In the genomic region with DNA sequence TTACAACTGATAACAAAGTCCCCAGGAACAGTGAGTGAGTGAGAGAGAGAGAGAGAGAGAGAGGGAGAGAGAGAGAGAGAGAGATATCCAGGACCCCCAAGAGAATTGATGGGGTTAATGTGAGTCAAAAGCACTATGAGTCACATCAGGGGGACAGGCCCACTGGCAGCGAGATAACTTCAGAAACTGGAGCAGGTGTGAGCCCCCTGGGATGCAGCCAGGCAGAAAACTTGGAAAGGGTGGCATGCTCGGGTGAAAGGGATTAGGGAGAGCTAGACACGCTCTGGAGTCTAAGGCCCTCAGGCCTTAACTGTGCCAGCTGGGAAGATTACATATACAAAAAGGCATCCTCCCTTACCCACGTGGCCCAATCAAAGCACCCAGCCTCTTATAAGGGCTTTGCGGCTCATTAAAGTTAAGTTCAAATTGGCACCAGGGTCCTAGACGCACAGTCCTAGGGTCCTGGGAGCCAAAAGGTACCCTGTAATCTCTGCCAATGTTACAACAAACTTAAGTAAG, we compare ENCODE assay signal across 8 cellular contexts. TPM values are rescaled to one million over a fixed set of nuclear protein-coding genes. Genes with fewer than 3 reads are reported as not detected.
DNase-seq lines count a peak whose midpoint lies in the region; ATAC-seq and TF ChIP-seq lines count a peak whose summit lies in the region.

No MANE protein-coding gene starts in this region.

- peak overlapping the region; percentile 16 for H3K9ac ChIP-seq in rectal smooth muscle tissue (ENCODE audit: low read length)

- intact Hi-C loops in left ventricle myocardium superior (cut with micrococcal nuclease) = no loop called here

- DNase-seq in AG09309 (ENCODE audit: low read depth) (peak; percentile 55), NCI-H526 (lab: John Stamatoyannopoulos, UW) (peak; percentile 40 to 60), amniotic epithelial cell (ENCODE audit: low read depth) (peak; percentile 75), left ventricle myocardium superior (no peak)
- no peak for DNase-seq in stimulated activated CD4-positive, alpha-beta T cell treated with anti-CD3 and anti-CD28 coated beads, Interleukin-12 subunit alpha, Interleukin-12 subunit beta, amount 100 ng/mL, for 4 hours

- no peak for TF ChIP-seq CTCF in AG09309 (IDR thresholded peaks at IDR 0.05; ENCODE audit: control insufficient read depth, insufficient read depth, low read depth, low read length, missing control alignments)

- peak overlapping the region; percentile 86 for H3K4me3 ChIP-seq in AG09309 (ENCODE audit: control insufficient read depth, low read depth, low read length)
- H3K4me3 ChIP-seq in rectal smooth muscle tissue (ENCODE audit: low read length) = peak overlapping the region; percentile 55

- no peaks in the 10 kb centered on the region for H3K27me3 ChIP-seq in rectal smooth muscle tissue (ENCODE audit: control insufficient read depth, insufficient read depth, low read length)

- peak overlapping the region; percentile 95 for H3K27ac ChIP-seq in rectal smooth muscle tissue (ENCODE audit: low read depth, low read length)

- H3K4me1 ChIP-seq in rectal smooth muscle tissue (ENCODE audit: control insufficient read depth, insufficient read depth, low read length) = no peaks in the 10 kb centered on the region

- H3K36me3 ChIP-seq in rectal smooth muscle tissue (ENCODE audit: control insufficient read depth, insufficient read depth, low read length) = no peaks in the 10 kb centered on the region

- peak; percentile 16 for ATAC-seq in GM18873 (IDR thresholded peaks at IDR 0.05; ENCODE audit: low FRiP score, unreplicated experiment)
- peak; percentile 84 for ATAC-seq in left ventricle myocardium superior
- ATAC-seq in GM19035 (IDR thresholded peaks at IDR 0.05; ENCODE audit: unreplicated experiment) = no peak

RNA-seq across cellular contexts. Expression of a gene that starts 0.8 kb away (rescaled TPM):
- 41.8 TPM for total RNA-seq in left ventricle myocardium superior

RNA-seq across cellular contexts. Expression of a gene that starts 40.7 kb away (rescaled TPM):
- total RNA-seq in left ventricle myocardium superior = 145 TPM

Comparison
In these comparisons a context has a peak if more than half of its experiments do, and no peak if none do; other contexts are left out.
1. DNase-seq: peak in AG09309 (single experiment), NCI-H526 (2 of 2) and amniotic epithelial cell (single experiment); none in left ventricle myocardium superior (single experiment) and stimulated activated CD4-positive, alpha-beta T cell treated with anti-CD3 and anti-CD28 coated beads, Interleukin-12 subunit alpha, Interleukin-12 subunit beta, amount 100 ng/mL, for 4 hours (single experiment).